ENCODE assay signal across 23 cellular contexts in the genomic region with DNA sequence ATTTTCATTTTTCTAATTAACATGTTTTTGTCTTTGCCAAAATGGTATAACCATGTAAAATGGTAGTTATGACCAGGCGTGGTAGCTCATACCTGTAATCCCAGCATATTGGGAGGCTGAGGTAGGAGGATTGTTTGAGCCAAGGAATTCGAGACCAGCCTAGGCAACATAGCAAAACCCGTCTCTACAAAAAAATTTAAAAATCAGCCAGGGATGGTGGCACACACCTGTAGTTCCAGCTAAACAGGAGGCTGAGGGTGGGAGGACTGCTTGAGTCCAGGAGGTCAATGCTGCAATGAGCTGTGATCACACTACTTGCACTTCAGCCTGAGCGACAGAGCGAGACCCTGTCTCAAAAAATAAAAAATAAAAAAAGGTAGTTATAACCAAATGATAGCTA. TPM values are rescaled to one million over a fixed set of nuclear protein-coding genes. Genes with fewer than 3 reads are reported as not detected.
"Had no signal": no experiment of that assay in that cellular context is flagged by ENCODE, and none has a peak within 500 bp of the region (broad histone marks: within the 10 kb centered on the region; RNA-seq: fewer than 3 reads in every experiment).

No MANE protein-coding gene starts in this region.

- H3K27ac ChIP-seq: hepatocyte, left lung, ovary, transverse colon, vagina, VCaP had no signal

- H3K27me3 Mint-ChIP-seq: brain; natural killer cell treated with Interleukin-12 subunit alpha and Interleukin-12 subunit beta and Interleukin-15 and Interleukin-18, amount 100 ng/mL, for 72 hours; stimulated activated naive CD8-positive, alpha-beta T cell treated with anti-CD3 and anti-CD28 coated beads, Interleukin-15, amount 100 ng/mL, for 72 hours had no signal

- H3K9ac ChIP-seq: SK-N-SH had no signal

- H2AFZ ChIP-seq: hepatocyte had no signal

- H3K9me2 ChIP-seq: SK-N-SH had no signal

- ATAC-seq: left lung; natural killer cell treated with Interleukin-12 subunit alpha and Interleukin-12 subunit beta and Interleukin-15 and Interleukin-18, amount 100 ng/mL, for 72 hours; right cardiac atrium; stimulated activated naive CD8-positive, alpha-beta T cell treated with anti-CD3 and anti-CD28 coated beads, Interleukin-15, amount 100 ng/mL, for 72 hours had no signal

- H3K4me2 ChIP-seq: hepatocyte, SK-N-SH had no signal

- H3K9me3 ChIP-seq: left lung, neutrophil, ovary, SK-N-SH, transverse colon, vagina had no signal

- H3K36me3 ChIP-seq: left lung, neutrophil, ovary, transverse colon, vagina had no signal

- H3K4me3 ChIP-seq: hepatocyte, left lung, ovary, transverse colon, vagina had no signal

- DNase-seq: activated CD4-positive, alpha-beta T cell treated with anti-CD3 and anti-CD28 coated beads, Interleukin-2, amount 50 U/mL, for 1 hour; activated CD4-positive, CD25-positive, alpha-beta regulatory T cell treated with anti-CD3 and anti-CD28 coated beads, Interleukin-2, amount 50 U/mL, for 72 hours; activated CD8-positive, alpha-beta memory T cell treated with anti-CD3 and anti-CD28 coated beads, Interleukin-2, amount 50 U/mL, for 48 hours; activated gamma-delta T cell treated with Interleukin-2 at 50 U/mL for 16 hours; anterior cingulate cortex; effector memory CD4-positive, alpha-beta T cell; foreskin melanocyte; glutamatergic neuron; kidney glomerular epithelial cell; left lung; ovary; right cardiac atrium; SK-N-SH; stimulated activated CD4-positive, alpha-beta T cell treated with anti-CD3 and anti-CD28 coated beads, Interleukin-12 subunit alpha, Interleukin-12 subunit beta, amount 100 ng/mL, for 4 hours; stimulated activated CD4-positive, alpha-beta T cell treated with anti-CD3 and anti-CD28 coated beads, Interleukin-4, amount 100 ng/mL, for 4 hours; stimulated activated naive CD8-positive, alpha-beta T cell treated with anti-CD3 and anti-CD28 coated beads, Interleukin-15, amount 100 ng/mL, for 72 hours; transverse colon had no signal

- H3K27me3 ChIP-seq: hepatocyte, left lung, neutrophil, ovary, transverse colon, vagina had no signal

- H3K4me3 Mint-ChIP-seq: natural killer cell treated with Interleukin-12 subunit alpha and Interleukin-12 subunit beta and Interleukin-15 and Interleukin-18, amount 100 ng/mL, for 72 hours; stimulated activated naive CD8-positive, alpha-beta T cell treated with anti-CD3 and anti-CD28 coated beads, Interleukin-15, amount 100 ng/mL, for 72 hours had no signal

RNA-seq across cellular contexts. Expression of gene RAD9B, which starts 57.9 kb away (rescaled TPM):
- total RNA-seq: vagina had no signal
